ENCODE assay signal across 1 cellular context in the genomic region with DNA sequence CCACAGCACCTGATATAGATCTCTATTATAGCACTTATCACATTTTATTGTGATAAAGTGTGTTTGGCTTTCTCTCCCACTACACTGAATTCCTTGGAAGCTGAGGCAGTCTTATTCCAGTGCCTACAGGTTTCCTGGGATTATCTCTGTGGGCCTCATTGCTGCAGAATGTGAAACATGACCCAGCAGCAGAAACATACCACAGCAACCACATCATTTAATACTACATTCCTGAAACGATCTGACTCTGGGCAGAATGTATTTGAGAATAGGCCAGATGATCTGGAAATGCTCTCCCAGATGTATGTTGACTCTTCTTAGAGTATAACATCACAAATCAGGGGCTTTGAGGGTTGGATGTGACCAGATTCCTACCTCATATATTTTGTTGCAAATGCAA.
TF ChIP-seq lines count a peak whose summit lies in the region.

No MANE protein-coding gene starts in this region.

TF ChIP-seq in HCT116, 20 proteins besides CTCF, POLR2A, EP300 and RAD21:
- no peak for TF ChIP-seq SP1 (IDR thresholded peaks at IDR 0.05; ENCODE audit: low read depth)
- TF ChIP-seq, protein P1, sequence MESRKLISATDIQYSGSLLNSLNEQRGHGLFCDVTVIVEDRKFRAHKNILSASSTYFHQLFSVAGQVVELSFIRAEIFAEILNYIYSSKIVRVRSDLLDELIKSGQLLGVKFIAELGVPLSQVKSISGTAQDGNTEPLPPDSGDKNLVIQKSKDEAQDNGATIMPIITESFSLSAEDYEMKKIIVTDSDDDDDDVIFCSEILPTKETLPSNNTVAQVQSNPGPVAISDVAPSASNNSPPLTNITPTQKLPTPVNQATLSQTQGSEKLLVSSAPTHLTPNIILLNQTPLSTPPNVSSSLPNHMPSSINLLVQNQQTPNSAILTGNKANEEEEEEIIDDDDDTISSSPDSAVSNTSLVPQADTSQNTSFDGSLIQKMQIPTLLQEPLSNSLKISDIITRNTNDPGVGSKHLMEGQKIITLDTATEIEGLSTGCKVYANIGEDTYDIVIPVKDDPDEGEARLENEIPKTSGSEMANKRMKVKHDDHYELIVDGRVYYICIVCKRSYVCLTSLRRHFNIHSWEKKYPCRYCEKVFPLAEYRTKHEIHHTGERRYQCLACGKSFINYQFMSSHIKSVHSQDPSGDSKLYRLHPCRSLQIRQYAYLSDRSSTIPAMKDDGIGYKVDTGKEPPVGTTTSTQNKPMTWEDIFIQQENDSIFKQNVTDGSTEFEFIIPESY (IDR thresholded peaks at IDR 0.05; ENCODE audit: extremely low read depth, insufficient replicate concordance, low read length) = no peak
TF ChIP-seq in HCT116: peak in this region for 0.
